19 cellular contexts compared by ENCODE assay signal in the genomic region with DNA sequence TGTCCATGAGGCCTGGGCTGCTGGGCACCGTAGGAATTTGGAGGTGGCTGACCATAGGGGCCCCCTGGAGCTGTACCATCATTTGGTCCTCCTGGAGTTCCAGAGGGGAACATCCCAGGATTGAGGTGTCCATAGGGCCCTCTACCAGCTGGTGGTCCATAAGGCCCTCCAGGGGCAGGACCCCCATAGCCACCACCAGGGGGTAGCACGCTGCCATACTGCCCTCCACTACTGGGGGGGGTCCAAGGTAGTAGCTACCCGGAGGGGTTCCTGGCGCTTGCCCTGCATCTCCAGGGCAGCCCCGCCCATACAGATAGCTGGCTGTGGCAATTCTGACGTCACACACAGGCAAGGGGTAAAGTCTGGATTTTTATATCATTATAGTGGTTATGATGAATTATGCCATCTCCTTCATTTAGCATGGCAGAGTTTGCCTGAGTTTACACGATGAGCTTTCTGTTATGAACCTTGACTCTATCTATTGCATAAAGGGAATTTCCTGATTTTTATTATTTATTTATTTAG. TPM values are rescaled to one million over a fixed set of nuclear protein-coding genes. Genes with fewer than 3 reads are reported as not detected.
DNase-seq lines count a peak whose midpoint lies in the region; ATAC-seq, FAIRE-seq and TF ChIP-seq lines count a peak whose summit lies in the region.
"Had no signal": no experiment of that assay in that cellular context is flagged by ENCODE, and none has a peak within 500 bp of the region (broad histone marks: within the 10 kb centered on the region; RNA-seq: fewer than 3 reads in every experiment).

No MANE protein-coding gene starts in this region.

- no peak for FAIRE-seq in HepG2 (lab: Jason Lieb, UNC)
- FAIRE-seq: TTC549 had no signal

- DNase-seq in left ventricle myocardium superior (no peak), cardiac septum (ENCODE audit: low spot score) (no peak), PC-3 (no peak), HepG2 (ENCODE audit: low spot score) (no peak), aorta (no peak), SK-N-DZ (ENCODE audit: low spot score) (no peak), spleen (no peak)
- no peak for DNase-seq in activated naive CD8-positive, alpha-beta T cell treated with anti-CD3 and anti-CD28 coated beads for 36 hours
- DNase-seq: ACHN; activated CD4-positive, alpha-beta memory T cell treated with anti-CD3 and anti-CD28 coated beads, Interleukin-2, amount 10 ng/mL, durations not matched to agents 7 days and 5 days; caudate nucleus; COR-L47; effector memory CD4-positive, alpha-beta T cell; hippocampal formation; NCI-H2029; NCI-H524 had no signal

- peaks cover 13% of the 10 kb centered on the region for H3K79me2 ChIP-seq in PC-3 (ENCODE audit: low read length)
- H3K79me2 ChIP-seq in HepG2 (ENCODE audit: insufficient read depth, low read length), result peaks cover 7% of the 10 kb centered on the region

- TF ChIP-seq POLR2A in HepG2 (IDR thresholded peaks at IDR 0.05; ENCODE audit: insufficient read depth in 1 of 2, low read depth in 2 of 2, low read length in 2 of 2) (no peak), spleen (IDR thresholded peaks at IDR 0.05) (no peak)

- H3K9me3 ChIP-seq in PC-3 (ENCODE audit: low read length), result no peaks in the 10 kb centered on the region
- no peaks in the 10 kb centered on the region for H3K9me3 ChIP-seq in HepG2 (ENCODE audit: low read length)
- no peaks in the 10 kb centered on the region for H3K9me3 ChIP-seq in aorta (ENCODE audit: control insufficient read depth, low read length)
- H3K9me3 ChIP-seq in spleen, result no peaks in the 10 kb centered on the region
- H3K9me3 ChIP-seq: HAP-1, vagina had no signal

- no peaks in the 10 kb centered on the region for H3F3A ChIP-seq in PC-3 (ENCODE audit: low read length, unreplicated experiment)

- no peaks in the 10 kb centered on the region for H4K20me1 ChIP-seq in PC-3 (ENCODE audit: low read length)
- H4K20me1 ChIP-seq in HepG2 (ENCODE audit: insufficient read depth, low read length), result peaks cover 6% of the 10 kb centered on the region

- 90% methylated on average over 1 of the region's 7 CpGs for WGBS in HepG2 (ENCODE audit: low lambda C conversion rate)
- 81 to 87% methylated on average over 7 of the region's 7 CpGs for WGBS in aorta, 2 donors
- WGBS in spleen, 5 donors, result 77 to 93% (median 87%) methylated on average over 6 to 7 of the region's 7 CpGs

- H3K9me3 Mint-ChIP-seq in activated naive CD8-positive, alpha-beta T cell treated with anti-CD3 and anti-CD28 coated beads for 36 hours, result peaks cover 3% of the 10 kb centered on the region

- H3K27me3 Mint-ChIP-seq in activated naive CD8-positive, alpha-beta T cell treated with anti-CD3 and anti-CD28 coated beads for 36 hours, result no peaks in the 10 kb centered on the region
- H3K27me3 Mint-ChIP-seq: activated CD4-positive, alpha-beta memory T cell treated with anti-CD3 and anti-CD28 coated beads, Interleukin-2, amount 10 ng/mL, durations not matched to agents 7 days and 5 days had no signal

- H3K4me3 ChIP-seq in PC-3 (ENCODE audit: low read length) (no peak overlapping the region), HepG2 (replicated peaks in 1 of 3; ENCODE audit: insufficient read depth in 1 of 3, low read depth in 2 of 3, low read length in 3 of 3) (no peak overlapping the region), aorta (ENCODE audit: low read length in 2 of 2) (no peak overlapping the region), spleen (no peak overlapping the region)
- H3K4me3 ChIP-seq: HAP-1, vagina had no signal

- no peak overlapping the region for H3K27ac Mint-ChIP-seq in activated naive CD8-positive, alpha-beta T cell treated with anti-CD3 and anti-CD28 coated beads for 36 hours
- H3K27ac Mint-ChIP-seq: activated CD4-positive, alpha-beta memory T cell treated with anti-CD3 and anti-CD28 coated beads, Interleukin-2, amount 10 ng/mL, durations not matched to agents 7 days and 5 days had no signal

- in situ Hi-C loops in HepG2 (cut with HindIII; ENCODE audit: extremely low pct_ligation_motif_present, low pct_unique_long_range_greater_than_20kb), result no loop called here

- H3K27ac ChIP-seq in PC-3 (ENCODE audit: low read length) (no peak overlapping the region), HepG2 (ENCODE audit: extremely low read length, insufficient read depth, low read length) (no peak overlapping the region), aorta (ENCODE audit: low read depth in 1 of 2, low read length in 2 of 2) (no peak overlapping the region), spleen (peak overlapping the region in 1 of 8 donors; percentile 0)
- H3K27ac ChIP-seq: vagina had no signal

- CTCF ChIA-PET in PC-3 (lab: Charles Lee) (interaction anchor here (0.6 kb wide), 1 partner anchor 357 kb away, joined by 3 read pairs; no protein-coding TSS in a partner anchor), HepG2 (lab: Yijun Ruan, JAX; ENCODE audit: low intra/inter-chr PET ratio, low total read pairs) (no interaction called here)

- no peak for TF ChIP-seq RAD21 in HepG2 (CRISPR knock-in tag; IDR thresholded peaks at IDR 0.05)

- POLR2A ChIA-PET in PC-3 (lab: Charles Lee; ENCODE audit: unreplicated experiment), result no interaction called here
- POLR2A ChIA-PET in HepG2 (lab: Yijun Ruan, JAX), result interaction anchor here (1.8 kb wide), 1 partner anchor 13 kb away, joined by 7 read pairs; a partner anchor contains a TSS

- no TSS peak for BruUV-seq in PC-3 (replicated peaks; lab: Mats Ljungman, UMichigan)
- no TSS peak for BruUV-seq in HepG2 (replicated peaks; lab: Mats Ljungman, UMichigan)

- H3K36me3 Mint-ChIP-seq in activated naive CD8-positive, alpha-beta T cell treated with anti-CD3 and anti-CD28 coated beads for 36 hours, result peaks cover 31% of the 10 kb centered on the region

- TF ChIP-seq EP300 in HepG2 (IDR thresholded peaks at IDR 0.05; ENCODE audit: low read depth in 2 of 2, low read length in 2 of 2) (no peak), HepG2 (CRISPR knock-in tag; IDR thresholded peaks at IDR 0.05; ENCODE audit: borderline replicate concordance) (no peak)

- peak; percentile 49 for TF ChIP-seq CTCF in PC-3 (conservative IDR thresholded peaks at IDR 0.05; ENCODE audit: low read depth, low read length)
- TF ChIP-seq CTCF in HepG2 (CRISPR knock-in tag; IDR thresholded peaks at IDR 0.05), result 0 out of 2 replicates have a peak, but pooled peaks have one; percentile 13
- no peak for TF ChIP-seq CTCF in spleen (IDR thresholded peaks at IDR 0.05 in 8 of 11, conservative IDR thresholded peaks at IDR 0.05 in 3 of 11)

- intact Hi-C loops in left ventricle myocardium superior (cut with micrococcal nuclease), result no loop called here
- intact Hi-C loops in cardiac septum (cut with DNase I), result no loop called here
- intact Hi-C loops in PC-3 (cut with micrococcal nuclease), result no loop called here
- intact Hi-C loops in HepG2 (cut with micrococcal nuclease; ENCODE audit: unreplicated experiment), result no loop called here
- intact Hi-C loops in aorta (cut with DNase I), result no loop called here
- intact Hi-C loops in spleen (cut with DNase I; ENCODE audit: low total_unique reads), result no loop called here

- H3K27me3 ChIP-seq in PC-3 (ENCODE audit: low read length) (no peaks in the 10 kb centered on the region), HepG2 (ENCODE audit: control insufficient read depth in 1 of 2, insufficient read depth in 2 of 2, low read length in 2 of 2) (no peaks in the 10 kb centered on the region), aorta (ENCODE audit: control insufficient read depth in 1 of 2, insufficient read depth in 2 of 2, low read length in 1 of 2) (no peaks in the 10 kb centered on the region), spleen (replicated peaks in 1 of 7) (no peaks in the 10 kb centered on the region)
- H3K27me3 ChIP-seq: vagina had no signal

- peaks cover 22% of the 10 kb centered on the region for H3K4me1 Mint-ChIP-seq in activated naive CD8-positive, alpha-beta T cell treated with anti-CD3 and anti-CD28 coated beads for 36 hours

- no peak overlapping the region for H3K4me2 ChIP-seq in PC-3 (ENCODE audit: low read length)
- no peak overlapping the region for H3K4me2 ChIP-seq in HepG2 (ENCODE audit: low read depth, low read length)

- H3K36me3 ChIP-seq in PC-3 (ENCODE audit: low read depth, low read length), result peaks cover 90% of the 10 kb centered on the region
- peaks cover 23 to 81% of the 10 kb centered on the region in 2 experiments for H3K36me3 ChIP-seq in HepG2 (replicated peaks in 1 of 2; ENCODE audit: control insufficient read depth in 1 of 2, insufficient read depth in 2 of 2, low read length in 2 of 2)
- H3K36me3 ChIP-seq in aorta (ENCODE audit: control insufficient read depth in 1 of 2, insufficient read depth in 2 of 2, low read length in 1 of 2), result peaks cover 3 to 5% of the 10 kb centered on the region in 2 donors
- peaks cover 6 to 99% (median 89%) of the 10 kb centered on the region in 6 donors for H3K36me3 ChIP-seq in spleen

- H3K4me1 ChIP-seq in PC-3 (ENCODE audit: insufficient read depth, low read length), result no peaks in the 10 kb centered on the region
- peaks cover 8% of the 10 kb centered on the region for H3K4me1 ChIP-seq in HepG2 (ENCODE audit: insufficient read depth, low read length)
- no peaks in the 10 kb centered on the region for H3K4me1 ChIP-seq in aorta (ENCODE audit: control insufficient read depth in 1 of 2, insufficient read depth in 2 of 2, low read length in 2 of 2)
- H3K4me1 ChIP-seq in spleen, result peaks cover 5 to 62% (median 19%) of the 10 kb centered on the region in 6 donors

- H2AFZ ChIP-seq in PC-3 (ENCODE audit: low read length) (no peak overlapping the region), HepG2 (ENCODE audit: low read length) (no peak overlapping the region)

- peak; percentile 24 for ATAC-seq in left ventricle myocardium superior
- no peak for ATAC-seq in PC-3
- ATAC-seq in HepG2, result peak; percentile 68
- peak; percentile 59 for ATAC-seq in aorta (ENCODE audit: low FRiP score)

- H3K9ac ChIP-seq in PC-3 (ENCODE audit: low read length) (no peak overlapping the region), HepG2 (ENCODE audit: insufficient read depth, low read depth, low read length) (no peak overlapping the region)

- H3K4me3 Mint-ChIP-seq in activated naive CD8-positive, alpha-beta T cell treated with anti-CD3 and anti-CD28 coated beads for 36 hours, result no peak overlapping the region
- H3K4me3 Mint-ChIP-seq: activated CD4-positive, alpha-beta memory T cell treated with anti-CD3 and anti-CD28 coated beads, Interleukin-2, amount 10 ng/mL, durations not matched to agents 7 days and 5 days had no signal

- no peaks in the 10 kb centered on the region for H3K9me2 ChIP-seq in PC-3 (replicated peaks; ENCODE audit: low read length)

RNA-seq across cellular contexts. Expression of a gene that starts 13.2 kb away (rescaled TPM):
- 30.1 TPM for total RNA-seq in left ventricle myocardium superior
- total RNA-seq in cardiac septum, result 59.2 TPM
- 36.3 and 55.7 TPM in 2 replicates for total RNA-seq in PC-3 (2014; rRNA removed)
- 13.8 and 19.0 TPM in 2 replicates for total RNA-seq in HepG2 (2016; rRNA removed; fragmentation: Illumina TruSeq; extraction: Trizol)
- 5.8 and 7.8 TPM in 2 replicates for total RNA-seq in HepG2 (2016; cell fraction: cytosol; rRNA removed; fragmentation: Illumina TruSeq; extraction: Trizol; ENCODE audit: low read depth)
- 14.6 and 17.8 TPM in 2 replicates for total RNA-seq in HepG2 (2016; cell fraction: insoluble cytoplasmic fraction; rRNA removed; fragmentation: Illumina TruSeq; extraction: Trizol)
- total RNA-seq in HepG2 (2016; cell fraction: membrane; rRNA removed; fragmentation: Illumina TruSeq; extraction: Trizol), result 7.2 and 11.4 TPM in 2 replicates
- total RNA-seq in HepG2 (2016; cell fraction: nucleus; rRNA removed; fragmentation: Illumina TruSeq; extraction: Trizol), result 54.0 and 56.5 TPM in 2 replicates
- 14.9 TPM in 2 replicates for polyA plus RNA-seq in HepG2 (2011; rRNA removed)
- 2.4 and 3.7 TPM in 2 replicates for polyA plus RNA-seq in HepG2 (2011; cell fraction: cytosol; rRNA removed)
- 26.3 and 36.2 TPM in 2 replicates for polyA plus RNA-seq in HepG2 (2011; cell fraction: nucleus; rRNA removed)
- 5.9 and 7.4 TPM in 2 replicates for polyA plus RNA-seq in HepG2 (2012)
- 0.97 and 1.5 TPM in 2 replicates for polyA plus RNA-seq in HepG2 (2016; cell fraction: cytosol; fragmentation: Illumina TruSeq; extraction: Trizol; ENCODE audit: low read depth)
- 3.4 TPM in 2 replicates for polyA plus RNA-seq in HepG2 (2016; cell fraction: insoluble cytoplasmic fraction; fragmentation: Illumina TruSeq; extraction: Trizol; ENCODE audit: low read depth)
- polyA plus RNA-seq in HepG2 (2016; cell fraction: membrane; fragmentation: Illumina TruSeq; extraction: Trizol; ENCODE audit: low read depth), result 3.3 and 3.8 TPM in 2 replicates
- 42.4 and 45.8 TPM in 2 replicates for polyA plus RNA-seq in HepG2 (2016; cell fraction: nucleus; fragmentation: Illumina TruSeq; extraction: Trizol; ENCODE audit: insufficient read depth, low read depth)
- polyA minus RNA-seq in HepG2 (2011; rRNA and poly(A)+ RNA removed; ENCODE audit: low replicate concordance), result 38.9 and 56.7 TPM in 2 replicates
- 8.7 and 10.2 TPM in 2 replicates for polyA minus RNA-seq in HepG2 (2011; cell fraction: cytosol; rRNA and poly(A)+ RNA removed)
- polyA minus RNA-seq in HepG2 (2011; cell fraction: nucleus; rRNA and poly(A)+ RNA removed), result 130 and 161 TPM in 2 replicates
- 100 to 1,000 TPM; 104 to 141 TPM for total RNA-seq in aorta
- polyA plus RNA-seq in aorta, result 10 to 100 TPM in 1 of 2 donors, 1 to 10 TPM in 1; 4.8 to 11.0 TPM
- total RNA-seq in activated naive CD8-positive, alpha-beta T cell treated with anti-CD3 and anti-CD28 coated beads for 36 hours, result 10 to 100 TPM; 64.3 to 75.6 TPM
- 26.3 and 28.1 TPM in 2 replicates for polyA plus RNA-seq in SK-N-DZ (2014; cell fraction: cytosol; rRNA removed)
- 69.6 and 119 TPM in 2 replicates for polyA plus RNA-seq in SK-N-DZ (2014; cell fraction: nucleus; rRNA removed)
- 100 to 1,000 TPM; 112 to 192 (median 163) TPM for total RNA-seq in spleen
- 10 to 100 TPM; 10.6 to 16.8 (median 13.8) TPM for polyA plus RNA-seq in spleen

RNA-seq across cellular contexts. Expression of a gene that starts 34.8 kb away (rescaled TPM):
- total RNA-seq in left ventricle myocardium superior, result 23.6 TPM
- total RNA-seq in cardiac septum, result 28.8 TPM
- total RNA-seq in PC-3 (2014; rRNA removed), result 34.7 and 35.3 TPM in 2 replicates
- 2.7 and 3.4 TPM in 2 replicates for total RNA-seq in HepG2 (2016; rRNA removed; fragmentation: Illumina TruSeq; extraction: Trizol)
- 0.79 and 0.91 TPM in 2 replicates for total RNA-seq in HepG2 (2016; cell fraction: cytosol; rRNA removed; fragmentation: Illumina TruSeq; extraction: Trizol; ENCODE audit: low read depth)
- total RNA-seq in HepG2 (2016; cell fraction: insoluble cytoplasmic fraction; rRNA removed; fragmentation: Illumina TruSeq; extraction: Trizol), result 3.2 and 3.6 TPM in 2 replicates
- 2.0 TPM in 2 replicates for total RNA-seq in HepG2 (2016; cell fraction: membrane; rRNA removed; fragmentation: Illumina TruSeq; extraction: Trizol)
- 4.9 and 5.9 TPM in 2 replicates for total RNA-seq in HepG2 (2016; cell fraction: nucleus; rRNA removed; fragmentation: Illumina TruSeq; extraction: Trizol)
- polyA plus RNA-seq in HepG2 (2011; rRNA removed), result 4.2 and 4.5 TPM in 2 replicates
- 1.8 TPM in 2 replicates for polyA plus RNA-seq in HepG2 (2011; cell fraction: cytosol; rRNA removed)
- polyA plus RNA-seq in HepG2 (2011; cell fraction: nucleus; rRNA removed), result 4.8 and 8.7 TPM in 2 replicates
- 1.1 and 1.6 TPM in 2 replicates for polyA plus RNA-seq in HepG2 (2012)
- polyA plus RNA-seq in HepG2 (2016; cell fraction: cytosol; fragmentation: Illumina TruSeq; extraction: Trizol; ENCODE audit: low read depth), result 0.19 and 0.27 TPM in 2 replicates
- polyA plus RNA-seq in HepG2 (2016; cell fraction: insoluble cytoplasmic fraction; fragmentation: Illumina TruSeq; extraction: Trizol; ENCODE audit: low read depth), result 1.8 and 2.2 TPM in 2 replicates
- 0.45 and 0.54 TPM in 2 replicates for polyA plus RNA-seq in HepG2 (2016; cell fraction: membrane; fragmentation: Illumina TruSeq; extraction: Trizol; ENCODE audit: low read depth)
- 7.4 and 7.8 TPM in 2 replicates for polyA plus RNA-seq in HepG2 (2016; cell fraction: nucleus; fragmentation: Illumina TruSeq; extraction: Trizol; ENCODE audit: insufficient read depth, low read depth)
- 19.9 and 128 TPM in 2 replicates for polyA minus RNA-seq in HepG2 (2011; rRNA and poly(A)+ RNA removed; ENCODE audit: low replicate concordance)
- polyA minus RNA-seq in HepG2 (2011; cell fraction: cytosol; rRNA and poly(A)+ RNA removed), result 5.5 TPM in 2 replicates
- polyA minus RNA-seq in HepG2 (2011; cell fraction: nucleus; rRNA and poly(A)+ RNA removed), result 6.0 and 9.4 TPM in 2 replicates
- total RNA-seq in aorta, result 10 to 100 TPM; 41.3 to 87.5 TPM
- 10 to 100 TPM in 1 of 2 donors, 1 to 10 TPM in 1; 9.3 to 12.4 TPM for polyA plus RNA-seq in aorta
- total RNA-seq in activated naive CD8-positive, alpha-beta T cell treated with anti-CD3 and anti-CD28 coated beads for 36 hours, result 10 to 100 TPM; 21.3 to 21.5 TPM
- polyA plus RNA-seq in SK-N-DZ (2014; cell fraction: cytosol; rRNA removed), result 6.3 and 8.5 TPM in 2 replicates
- 4.8 and 12.2 TPM in 2 replicates for polyA plus RNA-seq in SK-N-DZ (2014; cell fraction: nucleus; rRNA removed)
- 10 to 100 TPM; 45.8 to 72.2 (median 66.5) TPM for total RNA-seq in spleen
- polyA plus RNA-seq in spleen, result 10 to 100 TPM in 2 of 3 donors, 1 to 10 TPM in 1; 9.5 to 22.4 (median 10.8) TPM

Comparison
In these comparisons a context has a peak if more than half of its experiments do, and no peak if none do; other contexts are left out.
1. CTCF ChIP-seq: peak in PC-3 (single experiment) and HepG2 (single experiment); none in spleen (0 of 11).